8 cellular contexts compared by ENCODE assay signal in genomic region chr12:48717252-48717695, GRCh38. TPM values are rescaled to one million over a fixed set of nuclear protein-coding genes. Genes with fewer than 3 reads are reported as not detected.
A peak's percentile ranks its signal among the peaks of the same experiment; 100 is the strongest.
DNase-seq lines count a peak whose midpoint lies in the region; ATAC-seq, FAIRE-seq and TF ChIP-seq lines count a peak whose summit lies in the region.

No MANE protein-coding gene starts in this region.

- H4K20me1 ChIP-seq in endothelial cell of umbilical vein (replicated peaks; ENCODE audit: control insufficient read depth, extremely low read depth, insufficient read depth, low read length) (no peaks in the 10 kb centered on the region), neural progenitor cell (ENCODE audit: low read depth) (peaks cover 24% of the 10 kb centered on the region)

- peak overlapping the region; percentile 53 for H3K4me3 ChIP-seq in AG09309 (ENCODE audit: control insufficient read depth, low read depth, low read length)
- H3K4me3 ChIP-seq in endothelial cell of umbilical vein (replicated peaks in 1 of 3; ENCODE audit: insufficient read depth in 1 of 3, low read depth in 1 of 3, low read length in 3 of 3) = peak overlapping the region; percentile 65 to 77 (median 69)
- H3K4me3 ChIP-seq in neural progenitor cell = peak overlapping the region; percentile 92

- peaks cover 7% of the 10 kb centered on the region for H3K27me3 Mint-ChIP-seq in neural progenitor cell (ENCODE audit: insufficient read depth, low read depth)

- H3K27me3 ChIP-seq in endothelial cell of umbilical vein (ENCODE audit: control insufficient read depth in 2 of 2, insufficient read depth in 2 of 2, low read length in 2 of 2) (no peaks in the 10 kb centered on the region), neural progenitor cell (no peaks in the 10 kb centered on the region)

- H2AFZ ChIP-seq in endothelial cell of umbilical vein (ENCODE audit: low read depth, low read length) (peak overlapping the region; percentile 77), neural progenitor cell (replicated peaks) (peak overlapping the region; percentile 21)

- H3K27ac ChIP-seq in endothelial cell of umbilical vein (ENCODE audit: insufficient read depth, low read depth, low read length) = peak overlapping the region; percentile 90
- H3K27ac ChIP-seq in neural progenitor cell = peak overlapping the region; percentile 76

- POLR2A ChIA-PET in endothelial cell of umbilical vein (lab: Charles Lee) = no interaction called here

- H3K4me2 ChIP-seq in endothelial cell of umbilical vein (ENCODE audit: insufficient read depth, low read length) (peak overlapping the region; percentile 85), neural progenitor cell (peak overlapping the region; percentile 96)

- TF ChIP-seq CTCF in AG09309 (IDR thresholded peaks at IDR 0.05; ENCODE audit: control insufficient read depth, insufficient read depth, low read depth, low read length, missing control alignments) = no peak
- no peak for TF ChIP-seq CTCF in endothelial cell of umbilical vein (IDR thresholded peaks at IDR 0.05; ENCODE audit: extremely low read depth in 1 of 2, insufficient read depth in 1 of 2, low read depth in 1 of 2, low read length in 2 of 2)
- no peak for TF ChIP-seq CTCF in neural progenitor cell (IDR thresholded peaks at IDR 0.05)

- intact Hi-C loops in endothelial cell of umbilical vein (cut with micrococcal nuclease) = loop anchor here (2.0 to 5.0 kb wide), 2 partner anchors 72 to 960 kb away; partner anchors contain the start of genes ADCY6 and RAPGEF3

- H3K79me2 ChIP-seq in endothelial cell of umbilical vein (ENCODE audit: control insufficient read depth, insufficient read depth, low read length) (peaks cover 37% of the 10 kb centered on the region), neural progenitor cell (ENCODE audit: low read depth) (peaks cover 42% of the 10 kb centered on the region)

- H3K9ac ChIP-seq in endothelial cell of umbilical vein (replicated peaks; ENCODE audit: extremely low read depth, insufficient read depth, low read length) (peak overlapping the region; percentile 74), neural progenitor cell (peak overlapping the region; percentile 71)

- peak overlapping the region; percentile 94 for H3K4me3 Mint-ChIP-seq in neural progenitor cell

- peaks cover 12% of the 10 kb centered on the region for H3K36me3 Mint-ChIP-seq in neural progenitor cell

- peak; percentile 19 for ATAC-seq in GM19324 (IDR thresholded peaks at IDR 0.05; ENCODE audit: low FRiP score, unreplicated experiment)

- H3K9me3 Mint-ChIP-seq in neural progenitor cell = peaks cover 12% of the 10 kb centered on the region

- no peak for TF ChIP-seq POLR2A in endothelial cell of umbilical vein (IDR thresholded peaks at IDR 0.05; ENCODE audit: low read depth, low read length)

- no peaks in the 10 kb centered on the region for H3K9me1 ChIP-seq in endothelial cell of umbilical vein (replicated peaks; ENCODE audit: control insufficient read depth, extremely low read depth, insufficient read depth, low read length)

- dilution Hi-C loops in endothelial cell of umbilical vein (cut with MboI; ENCODE audit: extremely low pct_ligation_motif_present, low sequenced_read_pairs) = no loop called here

- TSS peak; percentile 80 for BruUV-seq in endothelial cell of umbilical vein (replicated peaks; lab: Mats Ljungman, UMichigan)

- H3F3A ChIP-seq in neural progenitor cell (ENCODE audit: low read depth) = peaks cover 22% of the 10 kb centered on the region

- H3K27ac Mint-ChIP-seq in neural progenitor cell = peak overlapping the region; percentile 98

- no peak for FAIRE-seq in endothelial cell of umbilical vein (lab: Jason Lieb, UNC)

- H3K4me1 ChIP-seq in endothelial cell of umbilical vein (ENCODE audit: control insufficient read depth, extremely low read depth, insufficient read depth, low read length) = peaks cover 16% of the 10 kb centered on the region
- peaks cover 14% of the 10 kb centered on the region for H3K4me1 ChIP-seq in neural progenitor cell

- H3K36me3 ChIP-seq in endothelial cell of umbilical vein (ENCODE audit: control insufficient read depth in 2 of 2, extremely low read depth in 1 of 2, insufficient read depth in 2 of 2, low read length in 2 of 2) (peaks cover 2 to 4% of the 10 kb centered on the region in 2 experiments), neural progenitor cell (no peaks in the 10 kb centered on the region)

- DNase-seq in AG09309 (ENCODE audit: low read depth) (no peak), RPMI8226 (peak; percentile 11), endothelial cell of umbilical vein (ENCODE audit: low read depth, low spot score) (peak; percentile 33), neural progenitor cell (ENCODE audit: low spot score) (peak; percentile 8), DMS153 (lab: John Stamatoyannopoulos, UW) (no peak), mucosa of gallbladder (ENCODE audit: low spot score) (no peak)
- no peak for DNase-seq in activated effector memory CD4-positive, alpha-beta T cell treated with Interleukin-2 at 50 U/mL for 16 hours

- H3K9me3 ChIP-seq in endothelial cell of umbilical vein (replicated peaks; ENCODE audit: control insufficient read depth, insufficient read depth, low read length) = no peaks in the 10 kb centered on the region
- peaks cover 9% of the 10 kb centered on the region for H3K9me3 ChIP-seq in neural progenitor cell (ENCODE audit: low read depth)

- peaks cover 27% of the 10 kb centered on the region for H3K4me1 Mint-ChIP-seq in neural progenitor cell

- CTCF ChIA-PET in endothelial cell of umbilical vein (lab: Charles Lee) = no interaction called here

TF ChIP-seq in endothelial cell of umbilical vein, 7 proteins besides CTCF, POLR2A, EP300 and RAD21:
- TF ChIP-seq MYC (IDR thresholded peaks at IDR 0.05; ENCODE audit: low read depth, low read length) (no peak), FOS (IDR thresholded peaks at IDR 0.05; ENCODE audit: borderline replicate concordance, insufficient read depth, low read length) (no peak), GATA2 (IDR thresholded peaks at IDR 0.05; ENCODE audit: insufficient read depth, insufficient read length, low read depth, low read length) (no peak), EZH2 (IDR thresholded peaks at IDR 0.05; ENCODE audit: borderline replicate concordance, low read depth, low read length, severe bottlenecking) (no peak), JUN (IDR thresholded peaks at IDR 0.05; ENCODE audit: borderline replicate concordance, insufficient read depth, insufficient read length, low read depth) (no peak), POLR2AphosphoS5 (IDR thresholded peaks at IDR 0.05; ENCODE audit: insufficient read depth, low read depth, low read length) (no peak)
- TF ChIP-seq, protein P1, sequence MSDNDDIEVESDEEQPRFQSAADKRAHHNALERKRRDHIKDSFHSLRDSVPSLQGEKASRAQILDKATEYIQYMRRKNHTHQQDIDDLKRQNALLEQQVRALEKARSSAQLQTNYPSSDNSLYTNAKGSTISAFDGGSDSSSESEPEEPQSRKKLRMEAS (IDR thresholded peaks at IDR 0.05; ENCODE audit: insufficient read depth, insufficient read length) = no peak

RNA-seq across cellular contexts. Expression of gene CCNT1, which starts 0.8 kb away (rescaled TPM):
- total RNA-seq in endothelial cell of umbilical vein (33.0 and 35.1 TPM in 2 replicates), neural progenitor cell (ENCODE audit: low replicate concordance) (43.1 and 64.2 TPM in 2 replicates), mucosa of gallbladder (30.1 TPM)
- polyA plus RNA-seq in endothelial cell of umbilical vein = 9.7 and 10.6 TPM in 2 replicates
- polyA plus RNA-seq in endothelial cell of umbilical vein (2011; cell fraction: cytosol; rRNA removed) = 5.9 and 6.5 TPM in 2 replicates
- polyA plus RNA-seq in endothelial cell of umbilical vein (2011; cell fraction: nucleus; rRNA removed) = 34.6 and 40.6 TPM in 2 replicates
- 17.0 and 18.6 TPM in 2 replicates for polyA plus RNA-seq in endothelial cell of umbilical vein (2012)
- polyA minus RNA-seq in endothelial cell of umbilical vein = 47.9 and 72.3 TPM in 2 replicates
- polyA minus RNA-seq in endothelial cell of umbilical vein (2011; cell fraction: cytosol; rRNA and poly(A)+ RNA removed) = 40.2 TPM
- 39.4 and 55.5 TPM in 2 replicates for polyA minus RNA-seq in endothelial cell of umbilical vein (2011; cell fraction: nucleus; rRNA and poly(A)+ RNA removed)

RNA-seq across cellular contexts. Expression of gene KANSL2, which starts 35.2 kb away (rescaled TPM):
- 35.8 and 40.6 TPM in 2 replicates for total RNA-seq in endothelial cell of umbilical vein
- 27.3 and 30.5 TPM in 2 replicates for polyA plus RNA-seq in endothelial cell of umbilical vein
- 28.8 and 31.9 TPM in 2 replicates for polyA plus RNA-seq in endothelial cell of umbilical vein (2011; cell fraction: cytosol; rRNA removed)
- 81.0 and 88.2 TPM in 2 replicates for polyA plus RNA-seq in endothelial cell of umbilical vein (2011; cell fraction: nucleus; rRNA removed)
- polyA plus RNA-seq in endothelial cell of umbilical vein (2012) = 23.3 and 27.2 TPM in 2 replicates
- 68.6 and 76.2 TPM in 2 replicates for polyA minus RNA-seq in endothelial cell of umbilical vein
- 42.7 TPM for polyA minus RNA-seq in endothelial cell of umbilical vein (2011; cell fraction: cytosol; rRNA and poly(A)+ RNA removed)
- 66.0 and 80.0 TPM in 2 replicates for polyA minus RNA-seq in endothelial cell of umbilical vein (2011; cell fraction: nucleus; rRNA and poly(A)+ RNA removed)
- total RNA-seq in neural progenitor cell (ENCODE audit: low replicate concordance) = 82.6 and 97.5 TPM in 2 replicates
- total RNA-seq in mucosa of gallbladder = 23.5 TPM

Comparison
In these comparisons a context has a peak if more than half of its experiments do, and no peak if none do; other contexts are left out.
1. DNase-seq: peak in RPMI8226 (single experiment), endothelial cell of umbilical vein (single experiment) and neural progenitor cell (single experiment); none in AG09309 (single experiment), DMS153 (single experiment), mucosa of gallbladder (single experiment) and activated effector memory CD4-positive, alpha-beta T cell treated with Interleukin-2 at 50 U/mL for 16 hours (single experiment).
2. Peak in every context shown above with its lines, with median percentiles within 50 percentile points of each other: H3K4me3 ChIP-seq.